Comparison of ENCODE assay signal across 8 cellular contexts in the genomic region with DNA sequence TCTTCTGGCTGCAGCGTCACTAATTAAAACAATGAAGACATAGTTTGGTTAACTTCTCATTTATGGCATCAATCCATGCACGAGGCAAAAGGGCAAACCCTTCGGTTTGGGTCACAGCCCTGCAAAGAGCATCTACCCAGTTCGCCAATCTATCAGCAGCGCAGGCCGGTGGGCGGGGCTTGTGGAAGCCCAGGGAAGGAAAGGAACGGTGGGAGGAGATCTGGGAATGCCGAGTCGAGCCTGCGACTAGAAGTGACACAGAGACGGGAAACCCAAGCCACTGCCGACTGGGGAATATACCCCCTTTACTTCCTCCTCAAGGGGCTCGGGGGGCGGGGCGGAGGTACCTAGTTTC. TPM values are rescaled to one million over a fixed set of nuclear protein-coding genes. Genes with fewer than 3 reads are reported as not detected.
A peak's percentile ranks its signal among the peaks of the same experiment; 100 is the strongest.
DNase-seq lines count a peak whose midpoint lies in the region; ATAC-seq and TF ChIP-seq lines count a peak whose summit lies in the region.

No MANE protein-coding gene starts in this region.

- peaks cover 1% of the 10 kb centered on the region for H3K36me3 Mint-ChIP-seq in activated naive CD4-positive, alpha-beta T cell treated with anti-CD3 and anti-CD28 coated beads, Interleukin-2, amount 50 U/mL, for 24 hours

- H3K27ac ChIP-seq in tibial artery = peak overlapping the region; percentile 96

- ATAC-seq in GM21576 (IDR thresholded peaks at IDR 0.05; ENCODE audit: unreplicated experiment) = peak; percentile 25

- peak overlapping the region; percentile 98 for H3K4me3 Mint-ChIP-seq in activated naive CD4-positive, alpha-beta T cell treated with anti-CD3 and anti-CD28 coated beads, Interleukin-2, amount 50 U/mL, for 24 hours

- DNase-seq in DMS53 (lab: John Stamatoyannopoulos, UW) (peak; percentile 97), HuH-7 (ENCODE audit: low spot score) (peak; percentile 75), OCI-M2 (lab: John Stamatoyannopoulos, UW; ENCODE audit: unreplicated experiment) (peak; percentile 24), head of caudate nucleus (peak; percentile 78 to 95 (median 89)), occipital lobe (lab: John Stamatoyannopoulos, UW) (peak; percentile 69), tibial artery (peak; percentile 91 to 92)

- H3K9me3 ChIP-seq in tibial artery = no peaks in the 10 kb centered on the region

- H3K36me3 ChIP-seq in tibial artery = no peaks in the 10 kb centered on the region

- intact Hi-C loops in head of caudate nucleus (cut with DNase I) (no loop called here), tibial artery (cut with DNase I; ENCODE audit: low total_unique reads) (loop anchor here (10.0 kb wide), 1 partner anchor 173 kb away; a partner anchor contains a TSS)

- no peaks in the 10 kb centered on the region for H3K27me3 Mint-ChIP-seq in activated naive CD4-positive, alpha-beta T cell treated with anti-CD3 and anti-CD28 coated beads, Interleukin-2, amount 50 U/mL, for 24 hours

- TF ChIP-seq CTCF in tibial artery (IDR thresholded peaks at IDR 0.05) = no peak

- no peaks in the 10 kb centered on the region for H3K9me3 Mint-ChIP-seq in activated naive CD4-positive, alpha-beta T cell treated with anti-CD3 and anti-CD28 coated beads, Interleukin-2, amount 50 U/mL, for 24 hours

- no peaks in the 10 kb centered on the region for H3K27me3 ChIP-seq in tibial artery

- peak overlapping the region; percentile 100 for H3K27ac Mint-ChIP-seq in activated naive CD4-positive, alpha-beta T cell treated with anti-CD3 and anti-CD28 coated beads, Interleukin-2, amount 50 U/mL, for 24 hours

- H3K4me1 Mint-ChIP-seq in activated naive CD4-positive, alpha-beta T cell treated with anti-CD3 and anti-CD28 coated beads, Interleukin-2, amount 50 U/mL, for 24 hours = peaks cover 47% of the 10 kb centered on the region

- peak overlapping the region; percentile 95 for H3K4me3 ChIP-seq in tibial artery

- H3K4me1 ChIP-seq in tibial artery = peaks cover 0 to 10% (median 6%) of the 10 kb centered on the region in 4 donors

RNA-seq across cellular contexts. Expression of a gene that starts 0.5 kb away (rescaled TPM):
- 6.7 TPM for total RNA-seq in occipital lobe

Comparison
In these comparisons a context has a peak if more than half of its experiments do, and no peak if none do; other contexts are left out.
1. Peak in every context shown above with its lines: DNase-seq, ATAC-seq, H3K4me3 ChIP-seq and H3K27ac ChIP-seq.
2. DNase-seq: peak in every context shown above with its lines; median percentile 97 in DMS53; 92 in tibial artery; 89 in head of caudate nucleus; 75 in HuH-7; 69 in occipital lobe; 24 in OCI-M2.